In genomic region chr14:69768873-69769272, GRCh38 we compare ENCODE assay signal across 9 cellular contexts. TPM values are rescaled to one million over a fixed set of nuclear protein-coding genes. Genes with fewer than 3 reads are reported as not detected.
DNase-seq lines count a peak whose midpoint lies in the region; ATAC-seq, FAIRE-seq and TF ChIP-seq lines count a peak whose summit lies in the region.
"Had no signal": no experiment of that assay in that cellular context is flagged by ENCODE, and none has a peak within 500 bp of the region (broad histone marks: within the 10 kb centered on the region; RNA-seq: fewer than 3 reads in every experiment).

No MANE protein-coding gene starts in this region.

- peak overlapping the region; percentile 98 for H3K4me3 Mint-ChIP-seq in activated CD8-positive, alpha-beta memory T cell treated with anti-CD3 and anti-CD28 coated beads, Interleukin-2, amount 10 ng/mL, durations not matched to agents 7 days and 5 days
- H3K4me3 Mint-ChIP-seq in activated naive CD8-positive, alpha-beta T cell treated with anti-CD3 and anti-CD28 coated beads for 36 hours, result peak overlapping the region; percentile 95

- TF ChIP-seq CTCF in keratinocyte (optimal IDR thresholded peaks at IDR 0.05 in 1 of 3, IDR thresholded peaks at IDR 0.05 in 1 of 3, conservative IDR thresholded peaks at IDR 0.05 in 1 of 3; ENCODE audit: extremely low read depth in 1 of 3, insufficient read depth in 2 of 3, low read length in 3 of 3) (no peak), stomach (IDR thresholded peaks at IDR 0.05) (no peak)

- no peak for FAIRE-seq in keratinocyte (lab: Jason Lieb, UNC)

- no peak for DNase-seq in activated CD8-positive, alpha-beta memory T cell treated with anti-CD3 and anti-CD28 coated beads, Interleukin-2, amount 10 ng/mL, durations not matched to agents 7 days and 5 days
- DNase-seq in activated CD8-positive, alpha-beta memory T cell treated with anti-CD3 and anti-CD28 coated beads, Interleukin-2, amount 50 U/mL, for 48 hours, result no peak
- DNase-seq in activated naive CD8-positive, alpha-beta T cell treated with anti-CD3 and anti-CD28 coated beads for 36 hours, result no peak
- no peak for DNase-seq in keratinocyte (ENCODE audit: low read depth, low spot score)
- no peak for DNase-seq in stomach
- DNase-seq in NK-92 (lab: John Stamatoyannopoulos, UW; ENCODE audit: unreplicated experiment), result no peak
- no peak for DNase-seq in NCI-H510A (lab: John Stamatoyannopoulos, UW)
- DNase-seq: RPMI8226 had no signal

- H3K27ac ChIP-seq in keratinocyte (ENCODE audit: control insufficient read depth, insufficient read depth, low read length), result no peak overlapping the region
- peak overlapping the region in 4 of 5 donors; percentile 97 to 100 (median 98) for H3K27ac ChIP-seq in stomach

- H3K4me1 Mint-ChIP-seq in activated CD8-positive, alpha-beta memory T cell treated with anti-CD3 and anti-CD28 coated beads, Interleukin-2, amount 10 ng/mL, durations not matched to agents 7 days and 5 days, result peaks cover 65% of the 10 kb centered on the region
- peaks cover 65% of the 10 kb centered on the region for H3K4me1 Mint-ChIP-seq in activated naive CD8-positive, alpha-beta T cell treated with anti-CD3 and anti-CD28 coated beads for 36 hours

- CTCF ChIA-PET in activated CD8-positive, alpha-beta memory T cell treated with anti-CD3 and anti-CD28 coated beads, Interleukin-2, amount 10 ng/mL, durations not matched to agents 7 days and 5 days (lab: Charles Lee), result no interaction called here

- peaks cover 27 to 55% of the 10 kb centered on the region in 2 experiments for H3K36me3 ChIP-seq in keratinocyte (ENCODE audit: control insufficient read depth in 2 of 2, extremely low read depth in 1 of 2, insufficient read depth in 2 of 2, low read length in 2 of 2)
- peaks cover 57 to 60% (median 59%) of the 10 kb centered on the region in 4 donors for H3K36me3 ChIP-seq in stomach

- H3K4me1 ChIP-seq in keratinocyte (ENCODE audit: control insufficient read depth, extremely low read depth, insufficient read depth, low read length) (peaks cover 14% of the 10 kb centered on the region), stomach (peaks cover 24 to 65% (median 52%) of the 10 kb centered on the region in 4 donors)

- peaks cover 66% of the 10 kb centered on the region for H3K36me3 Mint-ChIP-seq in activated CD8-positive, alpha-beta memory T cell treated with anti-CD3 and anti-CD28 coated beads, Interleukin-2, amount 10 ng/mL, durations not matched to agents 7 days and 5 days
- H3K36me3 Mint-ChIP-seq in activated naive CD8-positive, alpha-beta T cell treated with anti-CD3 and anti-CD28 coated beads for 36 hours, result peaks cover 67% of the 10 kb centered on the region

- H3K9me1 ChIP-seq in keratinocyte (ENCODE audit: control insufficient read depth, extremely low read depth, insufficient read depth, low read length), result peaks cover 2% of the 10 kb centered on the region

- no peak for TF ChIP-seq POLR2A in stomach (IDR thresholded peaks at IDR 0.05)

- no peaks in the 10 kb centered on the region for H3K27me3 ChIP-seq in keratinocyte (ENCODE audit: control insufficient read depth, extremely low read depth, insufficient read depth, low read length)
- no peaks in the 10 kb centered on the region for H3K27me3 ChIP-seq in stomach

- H3K9me3 ChIP-seq in keratinocyte (ENCODE audit: control insufficient read depth, low read depth, low read length) (no peaks in the 10 kb centered on the region), stomach (no peaks in the 10 kb centered on the region)

- H4K20me1 ChIP-seq in keratinocyte (ENCODE audit: control insufficient read depth, extremely low read depth, insufficient read depth, low read length), result peaks cover 20% of the 10 kb centered on the region

- H3K79me2 ChIP-seq in keratinocyte (ENCODE audit: control insufficient read depth, insufficient read depth, low read length), result peaks cover 40% of the 10 kb centered on the region

- dilution Hi-C loops in keratinocyte (cut with MboI; ENCODE audit: extremely low pct_ligation_motif_present, low sequenced_read_pairs), result no loop called here

- WGBS in stomach, 5 donors, result 73 to 77% (median 75%) methylated on average over 8 of the region's 8 CpGs

- H3K4me3 ChIP-seq in keratinocyte (ENCODE audit: control insufficient read depth in 2 of 3, extremely low read depth in 1 of 3, insufficient read depth in 2 of 3, low read depth in 1 of 3, low read length in 3 of 3), result peak overlapping the region; percentile 85 to 100 (median 99)
- peak overlapping the region; percentile 67 to 84 (median 78) for H3K4me3 ChIP-seq in stomach

- H3K9me3 Mint-ChIP-seq in activated CD8-positive, alpha-beta memory T cell treated with anti-CD3 and anti-CD28 coated beads, Interleukin-2, amount 10 ng/mL, durations not matched to agents 7 days and 5 days (ENCODE audit: low read depth), result peaks cover 4% of the 10 kb centered on the region
- H3K9me3 Mint-ChIP-seq in activated naive CD8-positive, alpha-beta T cell treated with anti-CD3 and anti-CD28 coated beads for 36 hours, result peaks cover 8% of the 10 kb centered on the region

- H3K9ac ChIP-seq in keratinocyte (ENCODE audit: control insufficient read depth, extremely low read depth, insufficient read depth, low read length), result peak overlapping the region; percentile 100

- no peak for ATAC-seq in activated CD8-positive, alpha-beta memory T cell treated with anti-CD3 and anti-CD28 coated beads, Interleukin-2, amount 10 ng/mL, durations not matched to agents 7 days and 5 days
- no peak for ATAC-seq in GM21576 (IDR thresholded peaks at IDR 0.05; ENCODE audit: unreplicated experiment)

- H3K4me2 ChIP-seq in keratinocyte (ENCODE audit: control insufficient read depth, extremely low read depth, insufficient read depth, low read depth, low read length), result peak overlapping the region; percentile 88

- no peaks in the 10 kb centered on the region for H3K27me3 Mint-ChIP-seq in activated CD8-positive, alpha-beta memory T cell treated with anti-CD3 and anti-CD28 coated beads, Interleukin-2, amount 10 ng/mL, durations not matched to agents 7 days and 5 days
- H3K27me3 Mint-ChIP-seq in activated naive CD8-positive, alpha-beta T cell treated with anti-CD3 and anti-CD28 coated beads for 36 hours, result peaks cover 11% of the 10 kb centered on the region

- intact Hi-C loops in stomach (cut with DNase I; ENCODE audit: low total_unique reads), result no loop called here

- TF ChIP-seq EP300 in stomach (IDR thresholded peaks at IDR 0.05), result no peak

- H3K27ac Mint-ChIP-seq in activated CD8-positive, alpha-beta memory T cell treated with anti-CD3 and anti-CD28 coated beads, Interleukin-2, amount 10 ng/mL, durations not matched to agents 7 days and 5 days, result peak overlapping the region; percentile 100
- peak overlapping the region; percentile 100 for H3K27ac Mint-ChIP-seq in activated naive CD8-positive, alpha-beta T cell treated with anti-CD3 and anti-CD28 coated beads for 36 hours

- no peak overlapping the region for H2AFZ ChIP-seq in keratinocyte (ENCODE audit: control insufficient read depth, low read length)

RNA-seq across cellular contexts. Expression of gene SRSF5, which starts 1.9 kb away (rescaled TPM):
- total RNA-seq in activated CD8-positive, alpha-beta memory T cell treated with anti-CD3 and anti-CD28 coated beads, Interleukin-2, amount 10 ng/mL, durations not matched to agents 7 days and 5 days, result 100 to 1,000 TPM; 335 to 407 TPM
- 100 to 1,000 TPM; 310 to 318 TPM for total RNA-seq in activated naive CD8-positive, alpha-beta T cell treated with anti-CD3 and anti-CD28 coated beads for 36 hours
- polyA plus RNA-seq in keratinocyte (189 to 308 TPM (median 292 TPM) in 3 replicates), stomach (100 to 1,000 TPM; 141 to 314 (median 216) TPM)
- polyA plus RNA-seq in keratinocyte (2011; ENCODE audit: low read depth), result 583 TPM
- polyA plus RNA-seq in keratinocyte (2011; cell fraction: cytosol; rRNA removed), result 128 and 154 TPM in 2 replicates
- polyA plus RNA-seq in keratinocyte (2011; cell fraction: nucleus; rRNA removed), result 765 and 1,187 TPM in 2 replicates
- polyA plus RNA-seq in keratinocyte (2012; ENCODE audit: low replicate concordance), result 259 and 350 TPM in 2 replicates
- polyA minus RNA-seq in keratinocyte, result 62.0 to 133 TPM (median 86.7 TPM) in 3 replicates
- 85.2 TPM for polyA minus RNA-seq in keratinocyte (2011; cell fraction: cytosol; rRNA and poly(A)+ RNA removed)
- 145 and 186 TPM in 2 replicates for polyA minus RNA-seq in keratinocyte (2011; cell fraction: nucleus; rRNA and poly(A)+ RNA removed)
- total RNA-seq in stomach, result 100 to 1,000 TPM; 190 to 540 (median 394) TPM

RNA-seq across cellular contexts. Expression of gene SLC10A1, which starts 28.2 kb away (rescaled TPM):
- not detected for total RNA-seq in activated CD8-positive, alpha-beta memory T cell treated with anti-CD3 and anti-CD28 coated beads, Interleukin-2, amount 10 ng/mL, durations not matched to agents 7 days and 5 days
- total RNA-seq in activated naive CD8-positive, alpha-beta T cell treated with anti-CD3 and anti-CD28 coated beads for 36 hours, result not detected
- polyA plus RNA-seq in keratinocyte (not detected in 3 replicates), stomach (not detected)
- not detected for polyA plus RNA-seq in keratinocyte (2011; ENCODE audit: low read depth)
- polyA plus RNA-seq in keratinocyte (2011; cell fraction: cytosol; rRNA removed), result not detected in 2 replicates
- polyA plus RNA-seq in keratinocyte (2011; cell fraction: nucleus; rRNA removed), result not detected in 2 replicates
- 0.10 TPM in 1 of 2 replicates, not detected in the other for polyA plus RNA-seq in keratinocyte (2012; ENCODE audit: low replicate concordance)
- polyA minus RNA-seq in keratinocyte, result not detected in 3 replicates
- not detected for polyA minus RNA-seq in keratinocyte (2011; cell fraction: cytosol; rRNA and poly(A)+ RNA removed)
- polyA minus RNA-seq in keratinocyte (2011; cell fraction: nucleus; rRNA and poly(A)+ RNA removed), result not detected in 2 replicates
- not detected for total RNA-seq in stomach
